Comparison of ENCODE assay signal across 9 cellular contexts in the genomic region with DNA sequence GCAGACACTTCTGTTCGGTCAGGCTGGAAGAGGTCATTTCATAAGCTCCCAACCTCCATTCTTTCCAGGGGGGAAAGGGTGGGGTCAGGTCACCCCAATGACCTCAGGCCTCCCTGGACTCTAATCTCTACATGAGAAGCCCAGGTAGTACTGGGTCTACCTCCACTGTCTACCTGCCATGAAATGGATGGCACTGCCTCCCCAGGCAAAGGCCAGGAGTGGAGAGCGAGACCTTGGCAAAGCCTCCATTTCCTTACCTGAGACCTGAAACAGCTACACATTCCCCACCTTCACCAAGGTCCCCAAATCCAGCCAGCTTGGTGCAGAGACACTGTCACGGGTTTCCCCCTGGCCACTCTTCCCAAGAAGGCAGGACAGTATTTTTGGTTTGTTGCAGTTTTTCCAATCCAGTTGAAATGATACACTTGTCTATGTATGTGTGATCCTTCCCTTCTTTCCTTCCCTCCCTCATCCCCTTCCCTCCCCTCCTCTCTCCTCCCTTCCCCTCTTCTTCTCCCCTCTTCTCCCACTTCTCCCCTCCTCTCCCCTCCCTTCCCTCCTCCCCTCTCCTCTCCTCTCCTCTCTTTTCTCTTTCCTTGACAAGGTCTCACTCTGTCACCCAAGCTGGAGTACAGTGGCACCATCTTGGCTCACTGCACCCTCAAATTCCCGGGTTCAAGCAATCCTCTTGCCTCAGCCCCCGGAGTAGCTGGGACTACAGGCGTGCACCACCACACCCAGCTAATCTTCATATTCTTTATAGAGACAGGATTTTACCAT. TPM values are rescaled to one million over a fixed set of nuclear protein-coding genes. Genes with fewer than 3 reads are reported as not detected.
DNase-seq lines count a peak whose midpoint lies in the region; ATAC-seq, FAIRE-seq and TF ChIP-seq lines count a peak whose summit lies in the region.
"Had no signal": no experiment of that assay in that cellular context is flagged by ENCODE, and none has a peak within 500 bp of the region (broad histone marks: within the 10 kb centered on the region; RNA-seq: fewer than 3 reads in every experiment).

No MANE protein-coding gene starts in this region.

- peaks cover 4% of the 10 kb centered on the region for H3K27me3 Mint-ChIP-seq in nephron (ENCODE audit: low read depth)

- peak overlapping the region; percentile 70 for H3K27ac ChIP-seq in C4-2B
- H3K27ac ChIP-seq in HEK293 (ENCODE audit: extremely low read depth, low read depth, low read length), result no peak overlapping the region; the same call in 1 of the 2 replicates
- peak overlapping the region; percentile 70 for H3K27ac ChIP-seq in GM12878 (ENCODE audit: control insufficient read depth, insufficient read depth)

- H3K4me3 Mint-ChIP-seq in nephron, result peak overlapping the region in 2 of 3 experiments; percentile 20 to 37

- H4K20me1 ChIP-seq in GM12878 (ENCODE audit: control insufficient read depth, insufficient read depth), result no peaks in the 10 kb centered on the region

- H3K4me1 Mint-ChIP-seq in nephron, result peaks cover 87% of the 10 kb centered on the region

- CTCF ChIA-PET in HEK293 (lab: Yijun Ruan, JAX) (interaction anchor here (0.6 to 2.3 kb wide), 9 partner anchors 12 to 226 kb away, joined by 3 to 12 read pairs (median 7); no protein-coding TSS in a partner anchor), GM12878 (lab: Yijun Ruan, JAX) (interaction anchor here (1.2 to 10.0 kb wide), 13 partner anchors 12 to 282 kb away, joined by 3 to 281 read pairs (median 6); a partner anchor contains a TSS)

- no peaks in the 10 kb centered on the region for H3K9me3 ChIP-seq in HEK293 (ENCODE audit: control insufficient read depth, insufficient read depth, low read depth, low read length)
- no peaks in the 10 kb centered on the region for H3K9me3 ChIP-seq in GM12878 (replicated peaks; ENCODE audit: control insufficient read depth, insufficient read depth, low read length)

- H3K9ac ChIP-seq in GM12878 (ENCODE audit: control insufficient read depth, insufficient read depth, low read length), result peak overlapping the region; percentile 24

- DNase-seq in GM12878 (ENCODE audit: low read depth, low spot score) (no peak), RCC 7860 (ENCODE audit: low spot score) (no peak), HUDEP-2 (lab: John Stamatoyannopoulos, UW; ENCODE audit: unreplicated experiment in 76 of 76) (no peak)
- DNase-seq: retina had no signal

- H3K4me1 ChIP-seq in HEK293 (ENCODE audit: control insufficient read depth, insufficient read depth, low read length) (peaks cover 39% of the 10 kb centered on the region), GM12878 (ENCODE audit: control insufficient read depth, insufficient read depth, low read length) (peaks cover 63% of the 10 kb centered on the region)

- H3K27me3 ChIP-seq in GM12878 (replicated peaks in 1 of 2; ENCODE audit: control insufficient read depth in 2 of 2, insufficient read depth in 2 of 2, low read length in 1 of 2), result no peaks in the 10 kb centered on the region

- no TSS peak for BruUV-seq in GM12878 (replicated peaks; lab: Mats Ljungman, UMichigan)

- TF ChIP-seq EP300 in GM12878 (IDR thresholded peaks at IDR 0.05; ENCODE audit: borderline replicate concordance in 1 of 2, control insufficient read depth in 1 of 2, low read depth in 2 of 2, low read length in 2 of 2), result no peak

- WGBS in GM12878 (ENCODE audit: insufficient coverage, insufficient replicate concordance, low lambda C conversion rate, missing lambda C conversion rate), result 79% methylated on average over 6 of the region's 6 CpGs

- H3K4me2 ChIP-seq in GM12878 (ENCODE audit: control insufficient read depth, insufficient read depth), result peak overlapping the region; percentile 93

- FAIRE-seq in GM12878 (lab: Jason Lieb, UNC), result no peak
- FAIRE-seq in RCC 7860 (lab: Jason Lieb, UNC), result no peak

- peak overlapping the region; percentile 97 to 98 (median 97) for H3K27ac Mint-ChIP-seq in nephron

- no peaks in the 10 kb centered on the region for H3K9me3 Mint-ChIP-seq in nephron

- H3K36me3 ChIP-seq in HEK293 (ENCODE audit: control insufficient read depth in 2 of 2, insufficient read depth in 1 of 2, low read length in 2 of 2) (no peaks in the 10 kb centered on the region), GM12878 (ENCODE audit: control insufficient read depth in 2 of 2, insufficient read depth in 2 of 2, low read length in 1 of 2) (no peaks in the 10 kb centered on the region)

- H3K4me3 ChIP-seq in HEK293 (ENCODE audit: low read depth, low read length) (no peak overlapping the region), GM12878 (no peak overlapping the region; the same call in 1 of the 2 replicates)

- SMC1A ChIA-PET in GM12878 (lab: Charles Lee; ENCODE audit: uncharacterized antibody, unreplicated experiment), result interaction anchor here (1.0 to 9.8 kb wide), 6 partner anchors 12 to 57 kb away, joined by 3 to 590 read pairs (median 45); a partner anchor contains a TSS

- H2AFZ ChIP-seq in GM12878 (ENCODE audit: control insufficient read depth, low read depth, low read length), result peak overlapping the region; percentile 39

- peak; percentile 51; the same call in 1 of the 2 replicates for TF ChIP-seq POLR2A in GM12878 (IDR thresholded peaks at IDR 0.05; ENCODE audit: low read depth, low read length)

- peaks cover 10% of the 10 kb centered on the region for H3K79me2 ChIP-seq in GM12878 (ENCODE audit: control insufficient read depth, insufficient read depth, low read length)

- no peak for TF ChIP-seq RAD21 in GM12878 (IDR thresholded peaks at IDR 0.05; ENCODE audit: insufficient read depth, low read depth, low read length)

- in situ Hi-C loops in GM12878 (cut with MboI), result no loop called here

- POLR2A ChIA-PET in HEK293 (lab: Yijun Ruan, JAX) (interaction anchor here (1.2 to 2.3 kb wide), 3 partner anchors 10 to 16 kb away, joined by 5 to 20 read pairs (median 7); a partner anchor contains a TSS), GM12878 (lab: Charles Lee) (interaction anchor here (1.6 to 9.5 kb wide), 4 partner anchors 12 to 35 kb away, joined by 4 to 395 read pairs (median 206); a partner anchor contains a TSS)

- intact Hi-C loops in GM12878 (cut with micrococcal nuclease; ENCODE audit: unreplicated experiment), result loop anchor here (1.0 kb wide), 1 partner anchor 34 kb away; no protein-coding TSS in a partner anchor

- RAD21 ChIA-PET in GM12878 (lab: Charles Lee; ENCODE audit: unreplicated experiment), result interaction anchor here (0.6 to 9.5 kb wide), 7 partner anchors 9 to 51 kb away, joined by 3 to 541 read pairs (median 5); a partner anchor contains a TSS

- TF ChIP-seq CTCF in C4-2B (conservative IDR thresholded peaks at IDR 0.05) (no peak), HEK293 (tag by site-specific recombination; IDR thresholded peaks at IDR 0.05) (no peak), GM12878 (IDR thresholded peaks at IDR 0.05 in 2 of 3, conservative IDR thresholded peaks at IDR 0.05 in 1 of 3; ENCODE audit: control insufficient read depth in 2 of 3, extremely low read depth in 1 of 3, insufficient read depth in 1 of 3, low read depth in 3 of 3, low read length in 3 of 3) (no peak), nephron (IDR thresholded peaks at IDR 0.05; ENCODE audit: unreplicated experiment in 3 of 3) (no peak)

- ATAC-seq in GM12878 (no peak), HG03095 (IDR thresholded peaks at IDR 0.05; ENCODE audit: unreplicated experiment) (no peak), GM21717 (IDR thresholded peaks at IDR 0.05; ENCODE audit: unreplicated experiment) (no peak)

- H3K36me3 Mint-ChIP-seq in nephron (ENCODE audit: low read depth), result no peaks in the 10 kb centered on the region

TF ChIP-seq in GM12878, 131 proteins besides CTCF, POLR2A, EP300 and RAD21 (continues in another document):
- TF ChIP-seq IKZF1 (conservative IDR thresholded peaks at IDR 0.05) (peak; percentile 37), ZBED1 (IDR thresholded peaks at IDR 0.05; ENCODE audit: borderline replicate concordance) (0 out of 2 replicates have a peak, but pooled peaks have one; percentile 22), SMARCA5 (IDR thresholded peaks at IDR 0.05) (0 out of 2 replicates have a peak, but pooled peaks have one; percentile 55), HDGF (IDR thresholded peaks at IDR 0.05) (peak; percentile 50; the same call in 1 of the 2 replicates)

RNA-seq across cellular contexts. Expression of a gene that starts 16.1 kb away (rescaled TPM):
- total RNA-seq in GM12878 (2013; cell fraction: nucleolus; rRNA removed), result 76.6 and 80.8 TPM in 2 replicates
- total RNA-seq in GM12878 (2014; rRNA removed) (127 and 144 TPM in 2 replicates), GM12878 (2014; rRNA removed; fragmentation: Illumina TruSeq; extraction: Trizol) (66.4 and 68.1 TPM in 2 replicates), GM12878 (2021) (109 TPM in 2 replicates)
- polyA plus RNA-seq in GM12878 (2011; ENCODE audit: low read depth), result 33.7 TPM
- polyA plus RNA-seq in GM12878 (2011; rRNA removed) (131 and 136 TPM in 2 replicates), GM12878 (2014; fragmentation: Illumina TruSeq; extraction: Trizol) (93.3 and 104 TPM in 2 replicates), GM12878 (2014; fragmentation: Nextera tagmentation; extraction: Ambion mirVana) (10 to 100 TPM; 23.3 to 37.2 TPM), GM12878 (2014; rRNA removed) (160 and 187 TPM in 2 replicates), GM12878 (2016; fragmentation: Nextera tagmentation; extraction: Ambion mirVana) (100 to 1,000 TPM in 1 of 2 experiments, 10 to 100 TPM in 1; 91.0 to 103 TPM)
- 145 and 154 TPM in 2 replicates for polyA plus RNA-seq in GM12878 (2011; cell fraction: cytosol; rRNA removed)
- 101 and 145 TPM in 2 replicates for polyA plus RNA-seq in GM12878 (2011; cell fraction: nucleus; rRNA removed)
- polyA plus RNA-seq in GM12878 (2012), result 41.9 and 88.4 TPM in 2 replicates
- 90.9 and 155 TPM in 2 replicates for polyA minus RNA-seq in GM12878 (2011; rRNA and poly(A)+ RNA removed)
- 84.2 and 93.8 TPM in 2 replicates for polyA minus RNA-seq in GM12878 (2011; cell fraction: cytosol; rRNA and poly(A)+ RNA removed)
- polyA minus RNA-seq in GM12878 (2011; cell fraction: nucleus; rRNA and poly(A)+ RNA removed), result 110 and 138 TPM in 2 replicates

RNA-seq across cellular contexts. Expression of a gene that starts 29.5 kb away (rescaled TPM):
- 0.17 TPM in 1 of 2 replicates, not detected in the other for total RNA-seq in GM12878 (2013; cell fraction: nucleolus; rRNA removed)
- not detected in 2 replicates for total RNA-seq in GM12878 (2014; rRNA removed)
- total RNA-seq in GM12878 (2014; rRNA removed; fragmentation: Illumina TruSeq; extraction: Trizol), result not detected in 2 replicates
- total RNA-seq in GM12878 (2021), result 0.19 and 0.26 TPM in 2 replicates
- polyA plus RNA-seq in GM12878 (2011; ENCODE audit: low read depth), result 0.08 TPM
- polyA plus RNA-seq in GM12878 (2011; rRNA removed), result 0.11 and 0.27 TPM in 2 replicates
- 0.13 and 0.15 TPM in 2 replicates for polyA plus RNA-seq in GM12878 (2011; cell fraction: cytosol; rRNA removed)
- polyA plus RNA-seq in GM12878 (2011; cell fraction: nucleus; rRNA removed), result 0.06 and 0.07 TPM in 2 replicates
- polyA plus RNA-seq in GM12878 (2012), result 0.07 TPM in 1 of 2 replicates, not detected in the other
- polyA plus RNA-seq in GM12878 (2014; fragmentation: Illumina TruSeq; extraction: Trizol), result 0.03 TPM in 1 of 2 replicates, not detected in the other
- not detected for polyA plus RNA-seq in GM12878 (2014; fragmentation: Nextera tagmentation; extraction: Ambion mirVana)
- not detected in 2 replicates for polyA plus RNA-seq in GM12878 (2014; rRNA removed)
- not detected for polyA plus RNA-seq in GM12878 (2016; fragmentation: Nextera tagmentation; extraction: Ambion mirVana)
- 0.10 TPM in 1 of 2 replicates, not detected in the other for polyA minus RNA-seq in GM12878 (2011; rRNA and poly(A)+ RNA removed)
- not detected in 2 replicates for polyA minus RNA-seq in GM12878 (2011; cell fraction: cytosol; rRNA and poly(A)+ RNA removed)
- polyA minus RNA-seq in GM12878 (2011; cell fraction: nucleus; rRNA and poly(A)+ RNA removed), result 0.12 TPM in 1 of 2 replicates, not detected in the other
